ENCODE assay signal across 20 cellular contexts in genomic region chr15:78685157-78685830, GRCh38. TPM values are rescaled to one million over a fixed set of nuclear protein-coding genes. Genes with fewer than 3 reads are reported as not detected.
DNase-seq lines count a peak whose midpoint lies in the region; ATAC-seq and TF ChIP-seq lines count a peak whose summit lies in the region.
"Had no signal": no experiment of that assay in that cellular context is flagged by ENCODE, and none has a peak within 500 bp of the region (broad histone marks: within the 10 kb centered on the region; RNA-seq: fewer than 3 reads in every experiment).

No MANE protein-coding gene starts in this region.

- peak; percentile 26 for DNase-seq in COLO829 (ENCODE audit: low spot score)
- DNase-seq in NAMALWA (ENCODE audit: low spot score), result peak; percentile 15
- peak; percentile 64 for DNase-seq in nephron progenitor cell
- no peak for DNase-seq in stimulated activated effector memory CD8-positive, alpha-beta T cell treated with anti-CD3 and anti-CD28 coated beads, Interleukin-12 subunit alpha, Interleukin-12 subunit beta, amount 100 ng/mL, for 72 hours (ENCODE audit: low spot score in 2 of 2)
- DNase-seq in sigmoid colon, result no peak
- DNase-seq: activated CD4-positive, alpha-beta T cell treated with anti-CD3 and anti-CD28 coated beads for 48 hours; activated naive CD8-positive, alpha-beta T cell treated with anti-CD3 and anti-CD28 coated beads for 36 hours; activated T-cell treated with anti-CD3 and anti-CD28 coated beads, Interleukin-2, amount 50 U/mL, for 4 hours; effector memory CD4-positive, alpha-beta T cell; hypothalamus; NCI-H1930; pancreas; stimulated activated CD4-positive, alpha-beta T cell treated with anti-CD3 and anti-CD28 coated beads, Interleukin-12 subunit alpha, Interleukin-12 subunit beta, amount 100 ng/mL, for 4 hours; T-helper 9 cell had no signal

- no peaks in the 10 kb centered on the region for H3K27me3 ChIP-seq in sigmoid colon
- H3K27me3 ChIP-seq: cardiac muscle cell, pancreas had no signal

- no peaks in the 10 kb centered on the region for H3K9me3 Mint-ChIP-seq in nephron progenitor cell
- H3K9me3 Mint-ChIP-seq in stimulated activated effector memory CD8-positive, alpha-beta T cell treated with anti-CD3 and anti-CD28 coated beads, Interleukin-12 subunit alpha, Interleukin-12 subunit beta, amount 100 ng/mL, for 72 hours, result no peaks in the 10 kb centered on the region
- H3K9me3 Mint-ChIP-seq: activated naive CD8-positive, alpha-beta T cell treated with anti-CD3 and anti-CD28 coated beads for 36 hours; activated T-cell treated with anti-CD3 and anti-CD28 coated beads, Interleukin-2, amount 50 U/mL, for 4 hours; stimulated activated naive CD8-positive, alpha-beta T cell treated with anti-CD3 and anti-CD28 coated beads, Interleukin-15, Interleukin-2, amounts not matched to agents 100 ng/mL and 50 ng/mL, for 24 hours had no signal

- no peak overlapping the region for H3K4me3 ChIP-seq in sigmoid colon
- H3K4me3 ChIP-seq: cardiac muscle cell, pancreas had no signal

- intact Hi-C loops in sigmoid colon (cut with DNase I), result no loop called here

- H3K27ac Mint-ChIP-seq in nephron progenitor cell, result peak overlapping the region; percentile 99
- H3K27ac Mint-ChIP-seq in stimulated activated effector memory CD8-positive, alpha-beta T cell treated with anti-CD3 and anti-CD28 coated beads, Interleukin-12 subunit alpha, Interleukin-12 subunit beta, amount 100 ng/mL, for 72 hours, result no peak overlapping the region
- H3K27ac Mint-ChIP-seq: activated naive CD8-positive, alpha-beta T cell treated with anti-CD3 and anti-CD28 coated beads for 36 hours; stimulated activated naive CD8-positive, alpha-beta T cell treated with anti-CD3 and anti-CD28 coated beads, Interleukin-15, Interleukin-2, amounts not matched to agents 100 ng/mL and 50 ng/mL, for 24 hours had no signal

- no peak for TF ChIP-seq POLR2A in sigmoid colon (IDR thresholded peaks at IDR 0.05)

- no peaks in the 10 kb centered on the region for H3K9me3 ChIP-seq in sigmoid colon
- H3K9me3 ChIP-seq: pancreas had no signal

- H3K36me3 Mint-ChIP-seq in nephron progenitor cell (ENCODE audit: low read depth), result no peaks in the 10 kb centered on the region
- H3K36me3 Mint-ChIP-seq in stimulated activated effector memory CD8-positive, alpha-beta T cell treated with anti-CD3 and anti-CD28 coated beads, Interleukin-12 subunit alpha, Interleukin-12 subunit beta, amount 100 ng/mL, for 72 hours, result no peaks in the 10 kb centered on the region
- H3K36me3 Mint-ChIP-seq: activated naive CD8-positive, alpha-beta T cell treated with anti-CD3 and anti-CD28 coated beads for 36 hours had no signal

- TF ChIP-seq CTCF in nephron progenitor cell (IDR thresholded peaks at IDR 0.05) (no peak), sigmoid colon (IDR thresholded peaks at IDR 0.05) (no peak)

- WGBS in sigmoid colon, 2 donors, result 25 to 29% methylated on average over 6 of the region's 6 CpGs

- no peak for TF ChIP-seq EP300 in sigmoid colon (IDR thresholded peaks at IDR 0.05)

- peaks cover 23% of the 10 kb centered on the region for H3K27me3 Mint-ChIP-seq in nephron progenitor cell (ENCODE audit: low read depth, poor library complexity)
- H3K27me3 Mint-ChIP-seq: activated naive CD8-positive, alpha-beta T cell treated with anti-CD3 and anti-CD28 coated beads for 36 hours; stimulated activated naive CD8-positive, alpha-beta T cell treated with anti-CD3 and anti-CD28 coated beads, Interleukin-15, Interleukin-2, amounts not matched to agents 100 ng/mL and 50 ng/mL, for 24 hours had no signal

- ATAC-seq in SK-N-SH treated with all-trans-retinoic acid at 6 μM for 48 hours (peak; percentile 57), GM21619 (IDR thresholded peaks at IDR 0.05; ENCODE audit: unreplicated experiment) (no peak), GM19324 (IDR thresholded peaks at IDR 0.05; ENCODE audit: low FRiP score, unreplicated experiment) (no peak)
- ATAC-seq in stimulated activated effector memory CD8-positive, alpha-beta T cell treated with anti-CD3 and anti-CD28 coated beads, Interleukin-12 subunit alpha, Interleukin-12 subunit beta, amount 100 ng/mL, for 72 hours, result no peak
- ATAC-seq: activated T-cell treated with anti-CD3 and anti-CD28 coated beads, Interleukin-2, amount 50 U/mL, for 4 hours; pancreas had no signal

- H3K4me1 ChIP-seq in sigmoid colon, result peaks cover 0 to 9% (median 2%) of the 10 kb centered on the region in 4 donors
- H3K4me1 ChIP-seq: pancreas had no signal

- H3K4me1 Mint-ChIP-seq in nephron progenitor cell, result peaks cover 88% of the 10 kb centered on the region
- H3K4me1 Mint-ChIP-seq in stimulated activated effector memory CD8-positive, alpha-beta T cell treated with anti-CD3 and anti-CD28 coated beads, Interleukin-12 subunit alpha, Interleukin-12 subunit beta, amount 100 ng/mL, for 72 hours, result no peaks in the 10 kb centered on the region
- H3K4me1 Mint-ChIP-seq: activated naive CD8-positive, alpha-beta T cell treated with anti-CD3 and anti-CD28 coated beads for 36 hours had no signal

- no peak overlapping the region for H3K27ac ChIP-seq in sigmoid colon
- H3K27ac ChIP-seq: cardiac muscle cell, pancreas had no signal

- H3K36me3 ChIP-seq in sigmoid colon, result no peaks in the 10 kb centered on the region
- H3K36me3 ChIP-seq: cardiac muscle cell, pancreas had no signal

- peak overlapping the region; percentile 70 for H3K4me3 Mint-ChIP-seq in nephron progenitor cell
- no peak overlapping the region for H3K4me3 Mint-ChIP-seq in stimulated activated effector memory CD8-positive, alpha-beta T cell treated with anti-CD3 and anti-CD28 coated beads, Interleukin-12 subunit alpha, Interleukin-12 subunit beta, amount 100 ng/mL, for 72 hours
- H3K4me3 Mint-ChIP-seq: activated naive CD8-positive, alpha-beta T cell treated with anti-CD3 and anti-CD28 coated beads for 36 hours; activated T-cell treated with anti-CD3 and anti-CD28 coated beads, Interleukin-2, amount 50 U/mL, for 4 hours; stimulated activated naive CD8-positive, alpha-beta T cell treated with anti-CD3 and anti-CD28 coated beads, Interleukin-15, Interleukin-2, amounts not matched to agents 100 ng/mL and 50 ng/mL, for 24 hours had no signal

TF ChIP-seq in SK-N-SH treated with all-trans-retinoic acid at 6 μM for 48 hours, 23 proteins besides CTCF, POLR2A, EP300 and RAD21:
- 0 out of 2 replicates have a peak, but pooled peaks have one; percentile 29 for TF ChIP-seq ZNF70 (CRISPR knock-in tag; IDR thresholded peaks at IDR 0.05)
- TF ChIP-seq GLIS3 (CRISPR knock-in tag; IDR thresholded peaks at IDR 0.05), result peak; percentile 71; the same call in 1 of the 2 replicates
- TF ChIP-seq PATZ1 (CRISPR knock-in tag; IDR thresholded peaks at IDR 0.05; ENCODE audit: borderline replicate concordance), result no peak
- TF ChIP-seq TOX (CRISPR knock-in tag; IDR thresholded peaks at IDR 0.05; ENCODE audit: borderline replicate concordance), result no peak
- peak; percentile 95 for TF ChIP-seq TSHZ2 (CRISPR knock-in tag; IDR thresholded peaks at IDR 0.05)

RNA-seq across cellular contexts. Expression of gene CHRNB4, which starts 44.3 kb away (rescaled TPM):
- 1 to 10 TPM in 3 of 4 donors, under 1 TPM in 1; 0.33 to 2.5 (median 1.4) TPM for total RNA-seq in sigmoid colon
- 1 to 10 TPM in 1 of 3 donors, not detected in 2; 1.1 TPM for polyA plus RNA-seq in sigmoid colon
- total RNA-seq: activated naive CD8-positive, alpha-beta T cell treated with anti-CD3 and anti-CD28 coated beads for 36 hours; activated T-cell treated with anti-CD3 and anti-CD28 coated beads, Interleukin-2, amount 50 U/mL, for 4 hours; M059J had no signal
- polyA plus RNA-seq: cardiac muscle cell had no signal

Comparison
In these comparisons a context has a peak if more than half of its experiments do, and no peak if none do; other contexts are left out.
1. DNase-seq: peak in COLO829 (single experiment), NAMALWA (single experiment) and nephron progenitor cell (single experiment); none in stimulated activated effector memory CD8-positive, alpha-beta T cell treated with anti-CD3 and anti-CD28 coated beads, Interleukin-12 subunit alpha, Interleukin-12 subunit beta, amount 100 ng/mL, for 72 hours (0 of 2) and sigmoid colon (single experiment).